Comparison of ENCODE assay signal across 11 cellular contexts in genomic region chr11:7671807-7672206, GRCh38. TPM values are rescaled to one million over a fixed set of nuclear protein-coding genes. Genes with fewer than 3 reads are reported as not detected.
DNase-seq lines count a peak whose midpoint lies in the region; ATAC-seq and TF ChIP-seq lines count a peak whose summit lies in the region.
"Had no signal": no experiment of that assay in that cellular context is flagged by ENCODE, and none has a peak within 500 bp of the region (broad histone marks: within the 10 kb centered on the region; RNA-seq: fewer than 3 reads in every experiment).

No MANE protein-coding gene starts in this region.

- DNase-seq in stimulated activated CD4-positive, alpha-beta T cell treated with anti-CD3 and anti-CD28 coated beads, Interleukin-1b, Interleukin-23, amount 100 ng/mL, for 48 hours, result peak; percentile 63
- DNase-seq in stimulated activated CD4-positive, alpha-beta T cell treated with anti-CD3 and anti-CD28 coated beads, Interleukin-12 subunit alpha, Interleukin-12 subunit beta, amount 100 ng/mL, for 4 hours, result no peak
- DNase-seq in activated T-cell treated with anti-CD3 and anti-CD28 coated beads, Interleukin-2, amount 50 U/mL, for 72 hours, result peak; percentile 41 to 64
- DNase-seq in vagina (ENCODE audit: extremely low spot score in 2 of 2) (no peak), activated gamma-delta T cell (lab: John Stamatoyannopoulos, UW) (no peak), Kasumi-1 (lab: John Stamatoyannopoulos, UW) (no peak), NCI-H2171 treated with DMSO at 0.1 percent for 48 hours (lab: John Stamatoyannopoulos, UW) (no peak)
- DNase-seq: C1 segment of cervical spinal cord had no signal

- intact Hi-C loops in vagina (cut with DNase I), result no loop called here

- H3K9me3 ChIP-seq in vagina, result no peaks in the 10 kb centered on the region
- H3K9me3 ChIP-seq: prostate gland had no signal

- no peak for TF ChIP-seq POLR2A in vagina (IDR thresholded peaks at IDR 0.05)

- H3K27ac ChIP-seq in vagina, result no peak overlapping the region
- H3K27ac ChIP-seq: prostate gland had no signal

- no peak overlapping the region for H3K27ac Mint-ChIP-seq in activated T-cell treated with anti-CD3 and anti-CD28 coated beads, Interleukin-2, amount 50 U/mL, for 72 hours

- H3K36me3 ChIP-seq in vagina, result no peaks in the 10 kb centered on the region
- H3K36me3 ChIP-seq: prostate gland had no signal

- peak; percentile 68 for ATAC-seq in HG02798 (IDR thresholded peaks at IDR 0.05; ENCODE audit: poor library complexity, unreplicated experiment)
- peak; percentile 69 to 73 for ATAC-seq in activated T-cell treated with anti-CD3 and anti-CD28 coated beads, Interleukin-2, amount 50 U/mL, for 72 hours (replicated peaks in 1 of 2)

- H3K4me1 ChIP-seq in vagina, result peaks cover 42% of the 10 kb centered on the region

- H3K4me3 ChIP-seq in vagina, result no peak overlapping the region
- H3K4me3 ChIP-seq: prostate gland had no signal

- H3K9me3 Mint-ChIP-seq in activated T-cell treated with anti-CD3 and anti-CD28 coated beads, Interleukin-2, amount 50 U/mL, for 72 hours, result no peaks in the 10 kb centered on the region

- H3K27me3 ChIP-seq in vagina, result no peaks in the 10 kb centered on the region

- peaks cover 35% of the 10 kb centered on the region for H3K27me3 Mint-ChIP-seq in activated T-cell treated with anti-CD3 and anti-CD28 coated beads, Interleukin-2, amount 50 U/mL, for 72 hours (ENCODE audit: low read depth)

- no peak for TF ChIP-seq CTCF in vagina (IDR thresholded peaks at IDR 0.05)

- no peaks in the 10 kb centered on the region for H3K36me3 Mint-ChIP-seq in activated T-cell treated with anti-CD3 and anti-CD28 coated beads, Interleukin-2, amount 50 U/mL, for 72 hours (ENCODE audit: insufficient read depth in 2 of 2)
- H3K36me3 Mint-ChIP-seq: brain had no signal

- peak overlapping the region; percentile 34 to 79 for H3K4me3 Mint-ChIP-seq in activated T-cell treated with anti-CD3 and anti-CD28 coated beads, Interleukin-2, amount 50 U/mL, for 72 hours

- H3K4me1 Mint-ChIP-seq in activated T-cell treated with anti-CD3 and anti-CD28 coated beads, Interleukin-2, amount 50 U/mL, for 72 hours (ENCODE audit: low read depth), result peaks cover 47% of the 10 kb centered on the region

RNA-seq across cellular contexts. Expression of gene CYB5R2, which starts 1.5 kb away (rescaled TPM):
- 10 to 100 TPM; 12.8 to 14.8 TPM for total RNA-seq in activated T-cell treated with anti-CD3 and anti-CD28 coated beads, Interleukin-2, amount 50 U/mL, for 72 hours
- 17.7 TPM for total RNA-seq in vagina

RNA-seq across cellular contexts. Expression of gene OVCH2, which starts 34.5 kb away (rescaled TPM):
- total RNA-seq in activated T-cell treated with anti-CD3 and anti-CD28 coated beads, Interleukin-2, amount 50 U/mL, for 72 hours, result not detected
- not detected for total RNA-seq in vagina

Comparison
In these comparisons a context has a peak if more than half of its experiments do, and no peak if none do; other contexts are left out.
1. DNase-seq: peak in stimulated activated CD4-positive, alpha-beta T cell treated with anti-CD3 and anti-CD28 coated beads, Interleukin-1b, Interleukin-23, amount 100 ng/mL, for 48 hours (single experiment) and activated T-cell treated with anti-CD3 and anti-CD28 coated beads, Interleukin-2, amount 50 U/mL, for 72 hours (2 of 2); none in stimulated activated CD4-positive, alpha-beta T cell treated with anti-CD3 and anti-CD28 coated beads, Interleukin-12 subunit alpha, Interleukin-12 subunit beta, amount 100 ng/mL, for 4 hours (single experiment), vagina (0 of 2), activated gamma-delta T cell (single experiment), Kasumi-1 (0 of 2) and NCI-H2171 treated with DMSO at 0.1 percent for 48 hours (single experiment).